15 cellular contexts compared by ENCODE assay signal in genomic region chr5:173645437-173645807, GRCh38. TPM values are rescaled to one million over a fixed set of nuclear protein-coding genes. Genes with fewer than 3 reads are reported as not detected.
DNase-seq lines count a peak whose midpoint lies in the region; ATAC-seq and TF ChIP-seq lines count a peak whose summit lies in the region.
"Had no signal": no experiment of that assay in that cellular context is flagged by ENCODE, and none has a peak within 500 bp of the region (broad histone marks: within the 10 kb centered on the region; RNA-seq: fewer than 3 reads in every experiment).

No MANE protein-coding gene starts in this region.

- H3K9me3 ChIP-seq in vagina = no peaks in the 10 kb centered on the region
- H3K9me3 ChIP-seq: gastrocnemius medialis had no signal

- H3K4me3 Mint-ChIP-seq in nephron = peak overlapping the region in 1 of 3 experiments; percentile 53
- H3K4me3 Mint-ChIP-seq: activated CD8-positive, alpha-beta T cell treated with anti-CD3 and anti-CD28 coated beads, Interleukin-2, amount 10 ng/mL, durations not matched to agents 7 days and 5 days; activated naive CD4-positive, alpha-beta T cell treated with anti-CD3 and anti-CD28 coated beads for 36 hours; dendritic cell treated with granulocyte-macrophage colony-stimulating factor and Interleukin-4, amounts not matched to agents 40 ng/mL and 50 ng/mL, for 4 days had no signal

- no peak for TF ChIP-seq POLR2A in vagina (IDR thresholded peaks at IDR 0.05)

- TF ChIP-seq CTCF in fibroblast of pulmonary artery (IDR thresholded peaks at IDR 0.05; ENCODE audit: low read length, missing control alignments) (no peak), nephron (IDR thresholded peaks at IDR 0.05; ENCODE audit: unreplicated experiment in 3 of 3) (no peak), vagina (IDR thresholded peaks at IDR 0.05) (no peak)

- H3K9me3 Mint-ChIP-seq in nephron = no peaks in the 10 kb centered on the region
- H3K9me3 Mint-ChIP-seq: activated naive CD4-positive, alpha-beta T cell treated with anti-CD3 and anti-CD28 coated beads for 36 hours; dendritic cell treated with granulocyte-macrophage colony-stimulating factor and Interleukin-4, amounts not matched to agents 40 ng/mL and 50 ng/mL, for 4 days had no signal

- no peaks in the 10 kb centered on the region for H3K27me3 Mint-ChIP-seq in nephron (ENCODE audit: low read depth)

- intact Hi-C loops in vagina (cut with DNase I) = no loop called here

- no peak overlapping the region for H3K27ac ChIP-seq in vagina
- H3K27ac ChIP-seq: gastrocnemius medialis had no signal

- no peaks in the 10 kb centered on the region for H3K36me3 Mint-ChIP-seq in nephron (ENCODE audit: low read depth)

- DNase-seq in AG20443 (ENCODE audit: low spot score) (peak; percentile 63), RPMI7951 (ENCODE audit: low read depth) (peak; percentile 51), fibroblast of pulmonary artery (ENCODE audit: low read depth) (peak; percentile 29), vagina (ENCODE audit: extremely low spot score in 2 of 2) (no peak)
- DNase-seq in activated CD4-positive, alpha-beta T cell treated with anti-CD3 and anti-CD28 coated beads for 1 hour = no peak
- DNase-seq: activated CD8-positive, alpha-beta T cell treated with anti-CD3 and anti-CD28 coated beads, Interleukin-2, amount 10 ng/mL, durations not matched to agents 7 days and 5 days; activated naive CD4-positive, alpha-beta T cell treated with anti-CD3 and anti-CD28 coated beads for 36 hours; C1 segment of cervical spinal cord; gastrocnemius medialis; left ventricle myocardium superior; T-helper 2 cell had no signal

- H3K4me3 ChIP-seq in fibroblast of pulmonary artery (replicated peaks; ENCODE audit: low read depth, low read length) (no peak overlapping the region), vagina (no peak overlapping the region)
- H3K4me3 ChIP-seq: gastrocnemius medialis had no signal

- peak overlapping the region; percentile 38 to 74 (median 63) for H3K27ac Mint-ChIP-seq in nephron
- H3K27ac Mint-ChIP-seq: activated CD8-positive, alpha-beta T cell treated with anti-CD3 and anti-CD28 coated beads, Interleukin-2, amount 10 ng/mL, durations not matched to agents 7 days and 5 days; activated naive CD4-positive, alpha-beta T cell treated with anti-CD3 and anti-CD28 coated beads for 36 hours; dendritic cell treated with granulocyte-macrophage colony-stimulating factor and Interleukin-4, amounts not matched to agents 40 ng/mL and 50 ng/mL, for 4 days had no signal

- no peaks in the 10 kb centered on the region for H3K36me3 ChIP-seq in vagina
- H3K36me3 ChIP-seq: gastrocnemius medialis had no signal

- peaks cover 32% of the 10 kb centered on the region for H3K4me1 Mint-ChIP-seq in nephron

- H3K4me1 ChIP-seq in vagina = no peaks in the 10 kb centered on the region

- no peaks in the 10 kb centered on the region for H3K27me3 ChIP-seq in vagina
- H3K27me3 ChIP-seq: gastrocnemius medialis had no signal

- ATAC-seq in HG02610 (IDR thresholded peaks at IDR 0.05; ENCODE audit: unreplicated experiment) (no peak), GM21447 (IDR thresholded peaks at IDR 0.05; ENCODE audit: unreplicated experiment) (no peak)
- ATAC-seq: activated CD8-positive, alpha-beta T cell treated with anti-CD3 and anti-CD28 coated beads, Interleukin-2, amount 10 ng/mL, durations not matched to agents 7 days and 5 days; gastrocnemius medialis; left ventricle myocardium superior had no signal

RNA-seq across cellular contexts. Expression of gene BOD1, which starts 29.0 kb away (rescaled TPM):
- 50.3 and 63.8 TPM in 2 replicates for total RNA-seq in RPMI7951 (2014; rRNA removed; shearing (Covaris generic))
- total RNA-seq in vagina = 34.1 TPM

Comparison
In these comparisons a context has a peak if more than half of its experiments do, and no peak if none do; other contexts are left out.
1. DNase-seq: peak in AG20443 (single experiment), RPMI7951 (single experiment) and fibroblast of pulmonary artery (single experiment); none in vagina (0 of 2) and activated CD4-positive, alpha-beta T cell treated with anti-CD3 and anti-CD28 coated beads for 1 hour (single experiment).